ENCODE assay signal across 25 cellular contexts in genomic region chr2:59947220-59947619, GRCh38.
A peak's percentile ranks its signal among the peaks of the same experiment; 100 is the strongest.
DNase-seq lines count a peak whose midpoint lies in the region; ATAC-seq, FAIRE-seq and TF ChIP-seq lines count a peak whose summit lies in the region.
"Had no signal": no experiment of that assay in that cellular context is flagged by ENCODE, and none has a peak within 500 bp of the region (broad histone marks: within the 10 kb centered on the region; RNA-seq: fewer than 3 reads in every experiment).

No MANE protein-coding gene starts in this region.

- H3K4me3 Mint-ChIP-seq in mesothelial cell of epicardium, result no peak overlapping the region
- H3K4me3 Mint-ChIP-seq in stimulated activated effector memory CD8-positive, alpha-beta T cell treated with anti-CD3 and anti-CD28 coated beads, Interleukin-12 subunit alpha, Interleukin-12 subunit beta, amount 100 ng/mL, for 72 hours, result no peak overlapping the region
- H3K4me3 Mint-ChIP-seq: CD14-positive monocyte; CD4-positive, alpha-beta T cell; CD8-positive, alpha-beta memory T cell; GM23338; H9 had no signal

- H3K4me1 ChIP-seq in body of pancreas (peaks cover 31% of the 10 kb centered on the region), pancreas (peaks cover 0 to 24% (median 17%) of the 10 kb centered on the region in 3 donors), Peyer's patch (no peaks in the 10 kb centered on the region)
- H3K4me1 ChIP-seq: A549; BE2C; BLaER1 treated with 17β-estradiol and CSF1 and Interleukin-3, amounts not matched to agents 10 nM and 100 nM had no signal

- WGBS in body of pancreas, 2 donors, result 37 to 44% methylated on average over 4 of the region's 4 CpGs
- 32 to 33% methylated on average over 4 of the region's 4 CpGs for WGBS in pancreas, 2 donors

- peak overlapping the region; percentile 8 for H3K27ac Mint-ChIP-seq in mesothelial cell of epicardium
- no peak overlapping the region for H3K27ac Mint-ChIP-seq in stimulated activated effector memory CD8-positive, alpha-beta T cell treated with anti-CD3 and anti-CD28 coated beads, Interleukin-12 subunit alpha, Interleukin-12 subunit beta, amount 100 ng/mL, for 72 hours
- H3K27ac Mint-ChIP-seq: CD14-positive monocyte; CD4-positive, alpha-beta T cell; CD8-positive, alpha-beta memory T cell; GM23338; H9 had no signal

- ATAC-seq in body of pancreas (peak; percentile 53), pancreas (peak; percentile 47 to 72 (median 62)), omental fat pad (ENCODE audit: low FRiP score) (no peak)
- peak; percentile 16 for ATAC-seq in stimulated activated effector memory CD8-positive, alpha-beta T cell treated with anti-CD3 and anti-CD28 coated beads, Interleukin-12 subunit alpha, Interleukin-12 subunit beta, amount 100 ng/mL, for 72 hours
- ATAC-seq: A549, GM12878, GM23338, HCT116 had no signal

- TF ChIP-seq CTCF in body of pancreas (IDR thresholded peaks at IDR 0.05), result no peak
- no peak for TF ChIP-seq CTCF in mesothelial cell of epicardium (IDR thresholded peaks at IDR 0.05; ENCODE audit: unreplicated experiment)
- no peak for TF ChIP-seq CTCF in pancreas (IDR thresholded peaks at IDR 0.05)
- no peak for TF ChIP-seq CTCF in Peyer's patch (IDR thresholded peaks at IDR 0.05)
- TF ChIP-seq CTCF in omental fat pad (IDR thresholded peaks at IDR 0.05), result no peak

- H3K36me3 ChIP-seq in body of pancreas (replicated peaks in 1 of 2; ENCODE audit: insufficient read depth in 1 of 2, low read depth in 2 of 2), result no peaks in the 10 kb centered on the region
- no peaks in the 10 kb centered on the region for H3K36me3 ChIP-seq in pancreas
- H3K36me3 ChIP-seq in Peyer's patch, result no peaks in the 10 kb centered on the region
- H3K36me3 ChIP-seq: BE2C; BLaER1 treated with 17β-estradiol and CSF1 and Interleukin-3, amounts not matched to agents 10 nM and 100 nM had no signal

- no peak for TF ChIP-seq POLR2A in body of pancreas (IDR thresholded peaks at IDR 0.05)
- TF ChIP-seq POLR2A in Peyer's patch (IDR thresholded peaks at IDR 0.05), result no peak

- DNase-seq in body of pancreas (no peak), mesothelial cell of epicardium (ENCODE audit: low spot score in 2 of 2, unreplicated experiment in 2 of 2) (no peak), pancreas (no peak), Peyer's patch (no peak), SK-N-DZ (ENCODE audit: low spot score) (no peak), omental fat pad (ENCODE audit: low spot score) (no peak)
- DNase-seq in stimulated activated effector memory CD8-positive, alpha-beta T cell treated with anti-CD3 and anti-CD28 coated beads, Interleukin-12 subunit alpha, Interleukin-12 subunit beta, amount 100 ng/mL, for 72 hours (ENCODE audit: low spot score in 2 of 2), result no peak
- DNase-seq: 8988T; ACHN; AML-193; BE2C; CD4-positive, alpha-beta T cell; CD8-positive, alpha-beta memory T cell; DMS 273 treated with DMSO at 0.1 percent for 48 hours; DMS79; EL; GDM1; H9 had no signal

- no peaks in the 10 kb centered on the region for H3K27me3 Mint-ChIP-seq in mesothelial cell of epicardium (ENCODE audit: low read depth)
- H3K27me3 Mint-ChIP-seq: CD4-positive, alpha-beta T cell had no signal

- no peak for FAIRE-seq in pancreas (lab: Jason Lieb, UNC)
- FAIRE-seq: A549, D721Med, GM12878 had no signal

- no peaks in the 10 kb centered on the region for H3K36me3 Mint-ChIP-seq in mesothelial cell of epicardium
- H3K36me3 Mint-ChIP-seq in stimulated activated effector memory CD8-positive, alpha-beta T cell treated with anti-CD3 and anti-CD28 coated beads, Interleukin-12 subunit alpha, Interleukin-12 subunit beta, amount 100 ng/mL, for 72 hours, result no peaks in the 10 kb centered on the region
- H3K36me3 Mint-ChIP-seq: CD14-positive monocyte; CD8-positive, alpha-beta memory T cell had no signal

- H3K4me1 Mint-ChIP-seq in mesothelial cell of epicardium, result peaks cover 25% of the 10 kb centered on the region
- no peaks in the 10 kb centered on the region for H3K4me1 Mint-ChIP-seq in stimulated activated effector memory CD8-positive, alpha-beta T cell treated with anti-CD3 and anti-CD28 coated beads, Interleukin-12 subunit alpha, Interleukin-12 subunit beta, amount 100 ng/mL, for 72 hours
- H3K4me1 Mint-ChIP-seq: CD14-positive monocyte; CD8-positive, alpha-beta memory T cell; GM23338; H9 had no signal

- H3K9me3 ChIP-seq in body of pancreas, result no peaks in the 10 kb centered on the region
- no peaks in the 10 kb centered on the region for H3K9me3 ChIP-seq in pancreas
- no peaks in the 10 kb centered on the region for H3K9me3 ChIP-seq in Peyer's patch
- H3K9me3 ChIP-seq: A549; BE2C; BLaER1 treated with 17β-estradiol and CSF1 and Interleukin-3, amounts not matched to agents 10 nM and 100 nM had no signal

- no peaks in the 10 kb centered on the region for H3K27me3 ChIP-seq in body of pancreas
- H3K27me3 ChIP-seq in pancreas, result no peaks in the 10 kb centered on the region
- no peaks in the 10 kb centered on the region for H3K27me3 ChIP-seq in Peyer's patch
- H3K27me3 ChIP-seq: BE2C; BLaER1 treated with 17β-estradiol and CSF1 and Interleukin-3, amounts not matched to agents 10 nM and 100 nM had no signal

- H3K4me3 ChIP-seq in body of pancreas (no peak overlapping the region), pancreas (no peak overlapping the region), Peyer's patch (no peak overlapping the region)
- H3K4me3 ChIP-seq: A549; BLaER1 treated with 17β-estradiol and CSF1 and Interleukin-3, amounts not matched to agents 10 nM and 100 nM; GM12878; GM23338 had no signal

- H3K9me3 Mint-ChIP-seq in mesothelial cell of epicardium, result no peaks in the 10 kb centered on the region
- no peaks in the 10 kb centered on the region for H3K9me3 Mint-ChIP-seq in stimulated activated effector memory CD8-positive, alpha-beta T cell treated with anti-CD3 and anti-CD28 coated beads, Interleukin-12 subunit alpha, Interleukin-12 subunit beta, amount 100 ng/mL, for 72 hours
- H3K9me3 Mint-ChIP-seq: CD4-positive, alpha-beta T cell; GM23338; H9 had no signal

- peak overlapping the region in 1 of 4 donors; percentile 17 for H3K27ac ChIP-seq in body of pancreas
- peak overlapping the region in 2 of 4 donors; percentile 2 to 60 for H3K27ac ChIP-seq in pancreas
- H3K27ac ChIP-seq in Peyer's patch, result no peak overlapping the region
- H3K27ac ChIP-seq: A549; BLaER1 treated with 17β-estradiol and CSF1 and Interleukin-3, amounts not matched to agents 10 nM and 100 nM had no signal

- intact Hi-C loops in body of pancreas (cut with DNase I), result no loop called here
- intact Hi-C loops in pancreas (cut with DNase I), result no loop called here
